Comparison of ENCODE assay signal across 13 cellular contexts in the genomic region with DNA sequence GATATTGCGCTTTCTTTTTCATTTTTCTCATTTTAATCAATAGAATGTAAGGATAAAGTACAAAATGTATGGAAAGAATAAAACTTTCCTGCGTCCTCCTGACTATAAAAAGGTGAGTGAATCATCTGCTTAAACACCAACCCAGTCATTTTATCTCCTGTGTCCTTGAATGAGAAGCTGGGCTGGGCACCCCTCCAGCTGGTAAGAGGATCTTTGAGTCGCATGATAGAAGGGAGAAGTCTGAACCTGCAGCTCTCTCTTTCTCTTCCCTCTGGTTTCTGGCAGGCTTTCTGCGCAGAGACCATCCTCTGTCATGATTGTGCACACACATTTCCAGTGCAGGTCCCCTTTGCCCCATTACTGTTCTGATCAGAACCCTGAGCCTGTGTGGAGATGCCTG. TPM values are rescaled to one million over a fixed set of nuclear protein-coding genes. Genes with fewer than 3 reads are reported as not detected.
DNase-seq lines count a peak whose midpoint lies in the region; ATAC-seq and TF ChIP-seq lines count a peak whose summit lies in the region.
"Had no signal": no experiment of that assay in that cellular context is flagged by ENCODE, and none has a peak within 500 bp of the region (broad histone marks: within the 10 kb centered on the region; RNA-seq: fewer than 3 reads in every experiment).

No MANE protein-coding gene starts in this region.

- H3K9me3 Mint-ChIP-seq in stimulated activated memory B cell treated with anti-CD40 and anti-IgM and Interleukin-4, amounts not matched to agents 10 μg/mL and 1 μg/mL and 100 μg/mL, for 72 hours: peaks cover 2% of the 10 kb centered on the region
- H3K9me3 Mint-ChIP-seq: neural crest cell had no signal

- no peak overlapping the region for H3K27ac ChIP-seq in Peyer's patch
- H3K27ac ChIP-seq: cardiac muscle cell had no signal

- peaks cover 53% of the 10 kb centered on the region for H3K4me1 Mint-ChIP-seq in stimulated activated memory B cell treated with anti-CD40 and anti-IgM and Interleukin-4, amounts not matched to agents 10 μg/mL and 1 μg/mL and 100 μg/mL, for 72 hours

- H3K36me3 ChIP-seq in Peyer's patch: no peaks in the 10 kb centered on the region
- H3K36me3 ChIP-seq: cardiac muscle cell had no signal

- DNase-seq in NCI-H2107 (lab: John Stamatoyannopoulos, UW) (peak; percentile 10), NCI-H2107 treated with DMSO at 0.1 percent for 48 hours (lab: John Stamatoyannopoulos, UW; ENCODE audit: unreplicated experiment) (no peak), Peyer's patch (peak in 2 of 3 donors; percentile 51 to 69), globus pallidus (ENCODE audit: low spot score) (peak; percentile 40), NCI-H82 (lab: John Stamatoyannopoulos, UW) (no peak)
- DNase-seq in stimulated activated CD8-positive, alpha-beta memory T cell treated with anti-CD3 and anti-CD28 coated beads, Interleukin-4, amount 100 ng/mL, for 48 hours: no peak
- DNase-seq: ACHN; activated CD8-positive, alpha-beta memory T cell treated with anti-CD3 and anti-CD28 coated beads, Interleukin-2, amount 10 ng/mL, durations not matched to agents 7 days and 5 days; NK-92 treated with Interleukin-12 subunit alpha and Interleukin-12 subunit beta, amount 100 ng/mL, for 24 hours had no signal

- no peak overlapping the region for H3K4me3 ChIP-seq in Peyer's patch
- H3K4me3 ChIP-seq: cardiac muscle cell had no signal

- H3K4me3 Mint-ChIP-seq in stimulated activated memory B cell treated with anti-CD40 and anti-IgM and Interleukin-4, amounts not matched to agents 10 μg/mL and 1 μg/mL and 100 μg/mL, for 72 hours: no peak overlapping the region
- H3K4me3 Mint-ChIP-seq: activated CD8-positive, alpha-beta memory T cell treated with anti-CD3 and anti-CD28 coated beads, Interleukin-2, amount 10 ng/mL, durations not matched to agents 7 days and 5 days; neural crest cell had no signal

- H3K4me1 ChIP-seq in Peyer's patch: peaks cover 0 to 30% (median 3%) of the 10 kb centered on the region in 4 donors

- H3K27ac Mint-ChIP-seq in stimulated activated memory B cell treated with anti-CD40 and anti-IgM and Interleukin-4, amounts not matched to agents 10 μg/mL and 1 μg/mL and 100 μg/mL, for 72 hours: peak overlapping the region; percentile 9
- H3K27ac Mint-ChIP-seq: activated CD8-positive, alpha-beta memory T cell treated with anti-CD3 and anti-CD28 coated beads, Interleukin-2, amount 10 ng/mL, durations not matched to agents 7 days and 5 days had no signal

- no peaks in the 10 kb centered on the region for H3K27me3 ChIP-seq in Peyer's patch
- H3K27me3 ChIP-seq: cardiac muscle cell had no signal

- TF ChIP-seq POLR2A in Peyer's patch (IDR thresholded peaks at IDR 0.05): no peak

- no peaks in the 10 kb centered on the region for H3K9me3 ChIP-seq in Peyer's patch

- no peaks in the 10 kb centered on the region for H3K27me3 Mint-ChIP-seq in stimulated activated memory B cell treated with anti-CD40 and anti-IgM and Interleukin-4, amounts not matched to agents 10 μg/mL and 1 μg/mL and 100 μg/mL, for 72 hours

- H3K36me3 Mint-ChIP-seq in stimulated activated memory B cell treated with anti-CD40 and anti-IgM and Interleukin-4, amounts not matched to agents 10 μg/mL and 1 μg/mL and 100 μg/mL, for 72 hours: no peaks in the 10 kb centered on the region

- TF ChIP-seq CTCF in Peyer's patch (IDR thresholded peaks at IDR 0.05): no peak

- ATAC-seq in stimulated activated memory B cell treated with anti-CD40 and anti-IgM and Interleukin-4, amounts not matched to agents 10 μg/mL and 1 μg/mL and 100 μg/mL, for 72 hours: no peak
- no peak for ATAC-seq in GM18861 (IDR thresholded peaks at IDR 0.05; ENCODE audit: unreplicated experiment)
- ATAC-seq: activated CD8-positive, alpha-beta memory T cell treated with anti-CD3 and anti-CD28 coated beads, Interleukin-2, amount 10 ng/mL, durations not matched to agents 7 days and 5 days had no signal

RNA-seq across cellular contexts. Expression of a gene that starts 28.3 kb away (rescaled TPM):
- total RNA-seq in Peyer's patch: 10 to 100 TPM; 24.6 to 38.2 (median 28.3) TPM

Comparison
In these comparisons a context has a peak if more than half of its experiments do, and no peak if none do; other contexts are left out.
1. DNase-seq: peak in NCI-H2107 (single experiment), Peyer's patch (2 of 3) and globus pallidus (single experiment); none in NCI-H2107 treated with DMSO at 0.1 percent for 48 hours (single experiment), stimulated activated CD8-positive, alpha-beta memory T cell treated with anti-CD3 and anti-CD28 coated beads, Interleukin-4, amount 100 ng/mL, for 48 hours (single experiment) and NCI-H82 (single experiment).